ENCODE assay signal across 8 cellular contexts in genomic region chr5:173925449-173926071, GRCh38. TPM values are rescaled to one million over a fixed set of nuclear protein-coding genes. Genes with fewer than 3 reads are reported as not detected.
DNase-seq lines count a peak whose midpoint lies in the region; ATAC-seq and TF ChIP-seq lines count a peak whose summit lies in the region.

No MANE protein-coding gene starts in this region.

- H3K4me2 ChIP-seq in DND-41 (ENCODE audit: insufficient read depth, low read length) (no peak overlapping the region), fibroblast of lung (ENCODE audit: extremely low read depth, insufficient read depth, low read length) (no peak overlapping the region)

- no peaks in the 10 kb centered on the region for H4K20me1 ChIP-seq in DND-41 (ENCODE audit: insufficient read depth, low read length)
- no peaks in the 10 kb centered on the region for H4K20me1 ChIP-seq in fibroblast of lung (ENCODE audit: control insufficient read depth, extremely low read depth, insufficient read depth, low read length)

- no peaks in the 10 kb centered on the region for H3K9me3 Mint-ChIP-seq in activated CD8-positive, alpha-beta memory T cell treated with anti-CD3 and anti-CD28 coated beads, Interleukin-2, amount 10 ng/mL, durations not matched to agents 7 days and 5 days (ENCODE audit: low read depth)

- H3K79me2 ChIP-seq in DND-41 (ENCODE audit: insufficient read depth, low read length) (no peaks in the 10 kb centered on the region), fibroblast of lung (ENCODE audit: control insufficient read depth, insufficient read depth, low read length) (peaks cover 2% of the 10 kb centered on the region)

- H3K27me3 ChIP-seq in DND-41 (ENCODE audit: insufficient read depth, low read length, poor library complexity) (no peaks in the 10 kb centered on the region), fibroblast of lung (ENCODE audit: control insufficient read depth, insufficient read depth, low read length) (no peaks in the 10 kb centered on the region), neutrophil (no peaks in the 10 kb centered on the region)

- ATAC-seq in DND-41 (ENCODE audit: insufficient read depth, low read depth) (no peak), GM21528 (IDR thresholded peaks at IDR 0.05; ENCODE audit: low FRiP score, unreplicated experiment) (no peak), HG03378 (IDR thresholded peaks at IDR 0.05; ENCODE audit: unreplicated experiment) (no peak)
- ATAC-seq in activated CD8-positive, alpha-beta memory T cell treated with anti-CD3 and anti-CD28 coated beads, Interleukin-2, amount 10 ng/mL, durations not matched to agents 7 days and 5 days: no peak

- peaks cover 2% of the 10 kb centered on the region for H3K4me1 Mint-ChIP-seq in activated CD8-positive, alpha-beta memory T cell treated with anti-CD3 and anti-CD28 coated beads, Interleukin-2, amount 10 ng/mL, durations not matched to agents 7 days and 5 days

- TF ChIP-seq CTCF in DND-41 (IDR thresholded peaks at IDR 0.05; ENCODE audit: borderline replicate concordance, extremely low read depth, low read length, poor library complexity, severe bottlenecking) (peak; percentile 48), LNCaP clone FGC (IDR thresholded peaks at IDR 0.05; ENCODE audit: control insufficient read depth, extremely low read depth, insufficient read depth) (peak; percentile 41; the same call in 1 of the 2 replicates), fibroblast of lung (conservative IDR thresholded peaks at IDR 0.05 in 1 of 2, IDR thresholded peaks at IDR 0.05 in 1 of 2; ENCODE audit: low read depth in 1 of 2, low read length in 2 of 2) (peak; percentile 47 to 72), neutrophil (IDR thresholded peaks at IDR 0.05) (peak; percentile 33)

- no peaks in the 10 kb centered on the region for H3K4me1 ChIP-seq in DND-41 (ENCODE audit: insufficient read depth, low read length)
- H3K4me1 ChIP-seq in fibroblast of lung (ENCODE audit: control insufficient read depth, extremely low read depth, insufficient read depth, low read length): peaks cover 6% of the 10 kb centered on the region
- peaks cover 61 to 75% of the 10 kb centered on the region in 2 experiments for H3K4me1 ChIP-seq in neutrophil (ENCODE audit: control insufficient read depth in 1 of 2, insufficient read depth in 1 of 2, low read depth in 1 of 2, low read length in 1 of 2)

- H3K4me3 ChIP-seq in DND-41 (ENCODE audit: low read depth in 1 of 2, low read length in 2 of 2) (no peak overlapping the region), LNCaP clone FGC (ENCODE audit: low read depth, low read length) (no peak overlapping the region), fibroblast of lung (replicated peaks in 1 of 4; ENCODE audit: control extremely low read depth in 1 of 4, insufficient read depth in 1 of 4, low read depth in 3 of 4, low read length in 4 of 4) (no peak overlapping the region), neutrophil (ENCODE audit: low read depth in 1 of 2, low read length in 1 of 2) (no peak overlapping the region)

- no peaks in the 10 kb centered on the region for H3K27me3 Mint-ChIP-seq in activated CD8-positive, alpha-beta memory T cell treated with anti-CD3 and anti-CD28 coated beads, Interleukin-2, amount 10 ng/mL, durations not matched to agents 7 days and 5 days

- CTCF ChIA-PET in activated CD8-positive, alpha-beta memory T cell treated with anti-CD3 and anti-CD28 coated beads, Interleukin-2, amount 10 ng/mL, durations not matched to agents 7 days and 5 days (lab: Charles Lee): interaction anchor here (0.8 to 1.9 kb wide), 25 partner anchors 8 to 594 kb away, joined by 3 to 18 read pairs (median 4); partner anchors contain the start of genes BOD1 and CPEB4

- H3K27ac Mint-ChIP-seq in activated CD8-positive, alpha-beta memory T cell treated with anti-CD3 and anti-CD28 coated beads, Interleukin-2, amount 10 ng/mL, durations not matched to agents 7 days and 5 days: no peak overlapping the region

- H2AFZ ChIP-seq in DND-41 (ENCODE audit: low read depth, low read length) (no peak overlapping the region), fibroblast of lung (ENCODE audit: low read length) (no peak overlapping the region)

- H3K4me3 Mint-ChIP-seq in activated CD8-positive, alpha-beta memory T cell treated with anti-CD3 and anti-CD28 coated beads, Interleukin-2, amount 10 ng/mL, durations not matched to agents 7 days and 5 days: no peak overlapping the region

- no peak overlapping the region for H3K9ac ChIP-seq in DND-41 (ENCODE audit: low read depth, low read length)
- H3K9ac ChIP-seq in fibroblast of lung (ENCODE audit: insufficient read depth, low read length): no peak overlapping the region

- H3K36me3 Mint-ChIP-seq in activated CD8-positive, alpha-beta memory T cell treated with anti-CD3 and anti-CD28 coated beads, Interleukin-2, amount 10 ng/mL, durations not matched to agents 7 days and 5 days: peaks cover 5% of the 10 kb centered on the region

- no peaks in the 10 kb centered on the region for H3K36me3 ChIP-seq in DND-41 (ENCODE audit: insufficient read depth, low read length)
- H3K36me3 ChIP-seq in fibroblast of lung (ENCODE audit: control insufficient read depth, insufficient read depth, low read length): no peaks in the 10 kb centered on the region
- H3K36me3 ChIP-seq in neutrophil: peaks cover 13% of the 10 kb centered on the region

- no peak overlapping the region for H3K27ac ChIP-seq in DND-41 (ENCODE audit: low read length)
- H3K27ac ChIP-seq in fibroblast of lung (ENCODE audit: insufficient read depth, low read length): no peak overlapping the region
- H3K27ac ChIP-seq in neutrophil: peak overlapping the region; percentile 66

- H3K9me3 ChIP-seq in DND-41 (ENCODE audit: insufficient read depth, low read length, severe bottlenecking): no peaks in the 10 kb centered on the region
- H3K9me3 ChIP-seq in fibroblast of lung (ENCODE audit: control insufficient read depth, insufficient read depth, low read depth, low read length): no peaks in the 10 kb centered on the region
- H3K9me3 ChIP-seq in neutrophil: no peaks in the 10 kb centered on the region

- peak; percentile 9 for DNase-seq in DND-41
- DNase-seq in LNCaP clone FGC (ENCODE audit: low read depth): no peak
- DNase-seq in activated CD8-positive, alpha-beta memory T cell treated with anti-CD3 and anti-CD28 coated beads, Interleukin-2, amount 10 ng/mL, durations not matched to agents 7 days and 5 days: peak; percentile 54
- DNase-seq in fibroblast of lung (ENCODE audit: low read depth in 2 of 2): peak; percentile 36 to 72
- DNase-seq in NCI-H510A treated with DMSO at 0.1 percent for 48 hours (lab: John Stamatoyannopoulos, UW): no peak

RNA-seq across cellular contexts. Expression of gene CPEB4, which starts 37.4 kb away (rescaled TPM):
- total RNA-seq in activated CD8-positive, alpha-beta memory T cell treated with anti-CD3 and anti-CD28 coated beads, Interleukin-2, amount 10 ng/mL, durations not matched to agents 7 days and 5 days: 10 to 100 TPM; 12.5 to 15.8 TPM
- total RNA-seq in fibroblast of lung: 17.2 and 23.6 TPM in 2 replicates
- polyA plus RNA-seq in fibroblast of lung: 13.4 and 19.9 TPM in 2 replicates
- polyA plus RNA-seq in fibroblast of lung (2012): 6.4 and 8.8 TPM in 2 replicates
- polyA minus RNA-seq in fibroblast of lung (ENCODE audit: low replicate concordance): 11.0 and 16.5 TPM in 2 replicates

Comparison
In these comparisons a context has a peak if more than half of its experiments do, and no peak if none do; other contexts are left out.
1. DNase-seq: peak in DND-41 (single experiment), activated CD8-positive, alpha-beta memory T cell treated with anti-CD3 and anti-CD28 coated beads, Interleukin-2, amount 10 ng/mL, durations not matched to agents 7 days and 5 days (single experiment) and fibroblast of lung (2 of 2); none in LNCaP clone FGC (single experiment) and NCI-H510A treated with DMSO at 0.1 percent for 48 hours (single experiment).
2. Peak in every context shown above with its lines, with median percentiles within 50 percentile points of each other: CTCF ChIP-seq.